In genomic region chr20:34583524-34583923, GRCh38 we compare ENCODE assay signal across 24 cellular contexts. TPM values are rescaled to one million over a fixed set of nuclear protein-coding genes. Genes with fewer than 3 reads are reported as not detected.
DNase-seq lines count a peak whose midpoint lies in the region; ATAC-seq, FAIRE-seq and TF ChIP-seq lines count a peak whose summit lies in the region.
"Had no signal": no experiment of that assay in that cellular context is flagged by ENCODE, and none has a peak within 500 bp of the region (broad histone marks: within the 10 kb centered on the region; RNA-seq: fewer than 3 reads in every experiment).

No MANE protein-coding gene starts in this region.

- no peak overlapping the region for H3K4me2 ChIP-seq in trophoblast cell (ENCODE audit: low read length)

- TF ChIP-seq CTCF in heart left ventricle (IDR thresholded peaks at IDR 0.05): no peak

- H2BK5ac ChIP-seq in trophoblast cell (ENCODE audit: low read depth, low read length, poor library complexity): no peak overlapping the region

- H2AK5ac ChIP-seq in trophoblast cell (ENCODE audit: low read length): no peak overlapping the region

- no peak overlapping the region for H2BK120ac ChIP-seq in trophoblast cell (ENCODE audit: insufficient read depth, low read length, poor library complexity)

- WGBS in heart left ventricle, 4 donors: 67 to 78% (median 70%) methylated on average over 6 of the region's 6 CpGs
- WGBS in trophoblast cell (ENCODE audit: extremely low coverage, insufficient coverage, insufficient read length): no CpG with 5 or more reads among the region's 6 CpGs

- H3K79me2 ChIP-seq in trophoblast cell (ENCODE audit: control insufficient read depth, insufficient read depth, low read length, poor library complexity): no peaks in the 10 kb centered on the region

- no peak overlapping the region for H3K14ac ChIP-seq in trophoblast cell (ENCODE audit: low read length)

- H3K79me1 ChIP-seq in trophoblast cell (ENCODE audit: low read length): no peaks in the 10 kb centered on the region

- no peak overlapping the region for H3K23ac ChIP-seq in trophoblast cell (ENCODE audit: low read length)

- peak; percentile 35 for ATAC-seq in Right ventricle myocardium inferior
- ATAC-seq in heart left ventricle: peak; percentile 21 to 56 (median 36)
- ATAC-seq: activated T-cell treated with anti-CD3 and anti-CD28 coated beads, Interleukin-2, amount 50 U/mL, for 4 hours; lower lobe of right lung; stimulated activated naive CD8-positive, alpha-beta T cell treated with anti-CD3 and anti-CD28 coated beads, Interleukin-15, amount 100 ng/mL, for 72 hours; WTC11 had no signal

- peak; percentile 42 for FAIRE-seq in urothelium cell line (lab: Jason Lieb, UNC)
- FAIRE-seq: D721Med, GM18507 had no signal

- no peak overlapping the region for H3K4ac ChIP-seq in trophoblast cell (ENCODE audit: low read depth, low read length)

- H3K9ac ChIP-seq in trophoblast cell (ENCODE audit: low read length): peak overlapping the region; percentile 54

- DNase-seq in Right ventricle myocardium inferior (ENCODE audit: missing footprints) (no peak), cardiac septum (ENCODE audit: low spot score) (no peak), heart left ventricle (peak in 3 of 5 donors; percentile 42 to 68 (median 54)), trophoblast cell (no peak), urothelium cell line (ENCODE audit: low spot score) (no peak), SIG-M5 treated with dmso at 0.1 percent for 504 hours (lab: John Stamatoyannopoulos, UW; ENCODE audit: unreplicated experiment) (no peak), NOMO-1 treated with DMSO at 0.1 percent for 48 hours (lab: John Stamatoyannopoulos, UW; ENCODE audit: unreplicated experiment) (no peak)
- DNase-seq in stimulated activated CD4-positive, alpha-beta T cell treated with anti-CD3 and anti-CD28 coated beads, Interleukin-12 subunit alpha, Interleukin-12 subunit beta, amount 100 ng/mL, for 4 hours: no peak
- DNase-seq: activated naive CD4-positive, alpha-beta T cell treated with anti-CD3 and anti-CD28 coated beads, Interleukin-2, amount 50 U/mL, for 16 hours; activated T-cell treated with anti-CD3 and anti-CD28 coated beads, Interleukin-2, amount 50 U/mL, for 4 hours; aorta; lower lobe of right lung; naive B cell; NCI-H1417; NCI-H2107; NCI-H510A treated with DMSO at 0.1 percent for 48 hours; NK-92 treated with Interleukin-12 subunit alpha and Interleukin-12 subunit beta, amount 100 ng/mL, for 24 hours; ovary; stimulated activated CD4-positive, alpha-beta T cell treated with anti-CD3 and anti-CD28 coated beads, Interleukin-2, amount 100 ng/mL, for 24 hours; stimulated activated naive CD8-positive, alpha-beta T cell treated with anti-CD3 and anti-CD28 coated beads, Interleukin-15, amount 100 ng/mL, for 72 hours; uterus had no signal

- H3K4me1 ChIP-seq in heart left ventricle: peaks cover 0 to 48% (median 19%) of the 10 kb centered on the region in 12 donors
- peaks cover 15 to 21% of the 10 kb centered on the region in 2 experiments for H3K4me1 ChIP-seq in trophoblast cell (ENCODE audit: control insufficient read depth in 1 of 2, insufficient read depth in 2 of 2, low read length in 2 of 2)

- H2AFZ ChIP-seq in trophoblast cell (ENCODE audit: insufficient read depth, low read length, poor library complexity): no peak overlapping the region

- H3K4me3 ChIP-seq in heart left ventricle (no peak overlapping the region), trophoblast cell (ENCODE audit: low read depth, low read length) (no peak overlapping the region)
- H3K4me3 ChIP-seq: lower lobe of right lung, ovary, uterus had no signal

- no peak overlapping the region for H3K18ac ChIP-seq in trophoblast cell (ENCODE audit: low read length)

- H3K27me3 ChIP-seq in heart left ventricle (no peaks in the 10 kb centered on the region), trophoblast cell (ENCODE audit: insufficient read depth, low read length) (no peaks in the 10 kb centered on the region)
- H3K27me3 ChIP-seq: ovary, uterus had no signal

- no peak overlapping the region for H4K8ac ChIP-seq in trophoblast cell (ENCODE audit: low read depth, low read length)

- H4K12ac ChIP-seq in trophoblast cell (ENCODE audit: low read depth, low read length): no peak overlapping the region

- intact Hi-C loops in Right ventricle myocardium inferior (cut with DNase I): no loop called here
- intact Hi-C loops in cardiac septum (cut with DNase I): no loop called here
- intact Hi-C loops in heart left ventricle (cut with DNase I): loop anchor here in 5 of 10 donors (5.0 to 10.0 kb wide), 3 partner anchors 44 to 171 kb away; partner anchors contain the start of gene TP53INP2 (in 3 of the 5)

- H3K36me3 ChIP-seq in heart left ventricle: peaks cover 0 to 60% (median 13%) of the 10 kb centered on the region in 9 donors
- H3K36me3 ChIP-seq in trophoblast cell (ENCODE audit: control insufficient read depth in 1 of 2, insufficient read depth in 2 of 2, low read length in 2 of 2): peaks cover 3% of the 10 kb centered on the region in 2 experiments
- H3K36me3 ChIP-seq: ovary, uterus had no signal

- no peaks in the 10 kb centered on the region for H3K9me3 ChIP-seq in heart left ventricle
- H3K9me3 ChIP-seq in trophoblast cell (ENCODE audit: insufficient read depth, low read depth, low read length): no peaks in the 10 kb centered on the region
- H3K9me3 ChIP-seq: lower lobe of right lung, ovary, uterus had no signal

- H2BK12ac ChIP-seq in trophoblast cell (ENCODE audit: low read length): no peak overlapping the region

- no peak overlapping the region for H4K91ac ChIP-seq in trophoblast cell (ENCODE audit: low read depth, low read length)

- peak overlapping the region in 11 of 12 donors; percentile 41 to 75 (median 56) for H3K27ac ChIP-seq in heart left ventricle
- no peak overlapping the region for H3K27ac ChIP-seq in trophoblast cell (ENCODE audit: low read depth, low read length)
- H3K27ac ChIP-seq: lower lobe of right lung, ovary, uterus had no signal

- no peak for TF ChIP-seq POLR2A in heart left ventricle (IDR thresholded peaks at IDR 0.05)

RNA-seq across cellular contexts. Expression of gene MAP1LC3A, which starts 25.0 kb away (rescaled TPM):
- total RNA-seq in Right ventricle myocardium inferior: 112 TPM
- 61.0 TPM for total RNA-seq in cardiac septum
- total RNA-seq in heart left ventricle: 100 to 1,000 TPM in 3 of 9 donors, 10 to 100 TPM in 6; 54.0 to 212 (median 88.6) TPM
- 100 to 1,000 TPM in 1 of 2 donors, 10 to 100 TPM in 1; 42.8 to 145 TPM for polyA plus RNA-seq in heart left ventricle
- 15.8 and 16.4 TPM in 2 replicates for polyA plus RNA-seq in trophoblast cell (2013)

Comparison
In these comparisons a context has a peak if more than half of its experiments do, and no peak if none do; other contexts are left out.
1. DNase-seq: peak in heart left ventricle (3 of 5); none in Right ventricle myocardium inferior (single experiment), cardiac septum (single experiment), trophoblast cell (0 of 2), urothelium cell line (single experiment), stimulated activated CD4-positive, alpha-beta T cell treated with anti-CD3 and anti-CD28 coated beads, Interleukin-12 subunit alpha, Interleukin-12 subunit beta, amount 100 ng/mL, for 4 hours (single experiment), SIG-M5 treated with dmso at 0.1 percent for 504 hours (single experiment) and NOMO-1 treated with DMSO at 0.1 percent for 48 hours (single experiment).